In genomic region chrX:9351112-9351511, GRCh38 we compare ENCODE assay signal across 18 cellular contexts.
A peak's percentile ranks its signal among the peaks of the same experiment; 100 is the strongest.
DNase-seq lines count a peak whose midpoint lies in the region; ATAC-seq, FAIRE-seq and TF ChIP-seq lines count a peak whose summit lies in the region.
"Had no signal": no experiment of that assay in that cellular context is flagged by ENCODE, and none has a peak within 500 bp of the region (broad histone marks: within the 10 kb centered on the region; RNA-seq: fewer than 3 reads in every experiment).

No MANE protein-coding gene starts in this region.

- H3K9ac ChIP-seq in mammary epithelial cell (ENCODE audit: insufficient read depth, low read length), result no peak overlapping the region
- H3K9ac ChIP-seq in PC-3 (ENCODE audit: low read length), result no peak overlapping the region

- peak; percentile 55 for FAIRE-seq in colon (lab: Jason Lieb, UNC)

- H3K4me2 ChIP-seq in mammary epithelial cell (ENCODE audit: insufficient read depth, low read depth, low read length) (no peak overlapping the region), PC-3 (ENCODE audit: low read length) (no peak overlapping the region)

- H3K27me3 ChIP-seq in mammary epithelial cell (ENCODE audit: insufficient read depth, low read length) (no peaks in the 10 kb centered on the region), PC-3 (ENCODE audit: low read length) (no peaks in the 10 kb centered on the region), HAP-1 (ENCODE audit: low read depth) (no peaks in the 10 kb centered on the region)
- H3K27me3 ChIP-seq: gastroesophageal sphincter, left lung, upper lobe of left lung had no signal

- H3K27ac Mint-ChIP-seq in MCF 10A (ENCODE audit: low read depth, unreplicated experiment), result peak overlapping the region; percentile 73

- WGBS in mammary epithelial cell (ENCODE audit: low coverage, missing lambda C conversion rate), result 72% methylated on average over 3 of the region's 3 CpGs

- H3K36me3 ChIP-seq in mammary epithelial cell (ENCODE audit: insufficient read depth, low read length) (no peaks in the 10 kb centered on the region), PC-3 (ENCODE audit: low read depth, low read length) (no peaks in the 10 kb centered on the region), HAP-1 (replicated peaks) (no peaks in the 10 kb centered on the region)
- H3K36me3 ChIP-seq: breast epithelium, gastroesophageal sphincter, left lung, upper lobe of left lung had no signal

- POLR2A ChIA-PET in MCF 10A (lab: Yijun Ruan, JAX) (no interaction called here), PC-3 (lab: Charles Lee; ENCODE audit: unreplicated experiment) (no interaction called here)

- no peak for DNase-seq in MCF 10A (ENCODE audit: unreplicated experiment)
- DNase-seq in mammary epithelial cell, result no peak
- no peak for DNase-seq in PC-3
- no peak for DNase-seq in left ventricle myocardium superior
- no peak for DNase-seq in stimulated activated naive CD8-positive, alpha-beta T cell treated with anti-CD3 and anti-CD28 coated beads, Interleukin-15, Interleukin-2, amounts not matched to agents 100 U/mL and 50 U/mL, for 24 hours
- no peak for DNase-seq in MV-4-11 (lab: John Stamatoyannopoulos, UW)
- DNase-seq in HAP-1 (ENCODE audit: low spot score in 2 of 2), result no peak
- DNase-seq: Kasumi-1, NCI-H526, nucleus accumbens, retina had no signal

- in situ Hi-C loops in mammary epithelial cell (cut with MboI; ENCODE audit: low sequenced_read_pairs in 2 of 2), result no loop called here
- in situ Hi-C loops in HAP-1 (cut with MboI; ENCODE audit: low sequenced_read_pairs), result no loop called here

- intact Hi-C loops in MCF 10A (cut with micrococcal nuclease) (loop anchor here (1.0 to 10.0 kb wide), 3 partner anchors 189 to 380 kb away; no protein-coding TSS in a partner anchor), mammary epithelial cell (cut with micrococcal nuclease) (no loop called here), PC-3 (cut with micrococcal nuclease) (loop anchor here (2.0 to 10.0 kb wide), 3 partner anchors 236 to 482 kb away; no protein-coding TSS in a partner anchor), left ventricle myocardium superior (cut with micrococcal nuclease) (no loop called here)

- CTCF ChIA-PET in MCF 10A (lab: Yijun Ruan, JAX) (interaction anchor here (0.8 kb wide), 1 partner anchor 175 kb away, joined by 6 read pairs; no protein-coding TSS in a partner anchor), mammary epithelial cell (lab: Charles Lee; ENCODE audit: low non-redundant PET) (no interaction called here), PC-3 (lab: Charles Lee) (interaction anchor here (0.7 kb wide), 1 partner anchor 295 kb away, joined by 10 read pairs; no protein-coding TSS in a partner anchor)

- dilution Hi-C loops in mammary epithelial cell (cut with HindIII; ENCODE audit: low sequenced_read_pairs), result no loop called here

- H3F3A ChIP-seq in PC-3 (ENCODE audit: low read length, unreplicated experiment), result no peaks in the 10 kb centered on the region

- no peaks in the 10 kb centered on the region for H3K4me1 ChIP-seq in mammary epithelial cell (ENCODE audit: insufficient read depth, low read length)
- H3K4me1 ChIP-seq in PC-3 (ENCODE audit: insufficient read depth, low read length), result peaks cover 31% of the 10 kb centered on the region
- H3K4me1 ChIP-seq in HAP-1, result no peaks in the 10 kb centered on the region
- H3K4me1 ChIP-seq: breast epithelium, Caco-2 had no signal

- H3K79me2 ChIP-seq in mammary epithelial cell (ENCODE audit: insufficient read depth, low read length), result no peaks in the 10 kb centered on the region
- no peaks in the 10 kb centered on the region for H3K79me2 ChIP-seq in PC-3 (ENCODE audit: low read length)

- H3K27ac ChIP-seq in mammary epithelial cell (ENCODE audit: insufficient read depth, low read depth, low read length) (no peak overlapping the region), PC-3 (ENCODE audit: low read length) (peak overlapping the region; percentile 34; the same call in 1 of the 2 replicates)
- H3K27ac ChIP-seq: breast epithelium, gastroesophageal sphincter had no signal

- H3K4me1 Mint-ChIP-seq in MCF 10A (ENCODE audit: insufficient read depth, unreplicated experiment), result peaks cover 6% of the 10 kb centered on the region

- H3K9me3 ChIP-seq in mammary epithelial cell (replicated peaks; ENCODE audit: insufficient read depth, low read length), result peaks cover 15% of the 10 kb centered on the region
- H3K9me3 ChIP-seq in PC-3 (ENCODE audit: low read length), result no peaks in the 10 kb centered on the region
- no peaks in the 10 kb centered on the region; the same call in 1 of the 2 replicates for H3K9me3 ChIP-seq in HAP-1
- H3K9me3 ChIP-seq: breast epithelium, Caco-2, gastroesophageal sphincter, left lung, upper lobe of left lung had no signal

- H4K20me1 ChIP-seq in mammary epithelial cell (ENCODE audit: insufficient read depth, low read length) (no peaks in the 10 kb centered on the region), PC-3 (ENCODE audit: low read length) (no peaks in the 10 kb centered on the region)

- TF ChIP-seq CTCF in MCF 10A (IDR thresholded peaks at IDR 0.05; ENCODE audit: unreplicated experiment) (no peak), mammary epithelial cell (conservative IDR thresholded peaks at IDR 0.05 in 1 of 2, IDR thresholded peaks at IDR 0.05 in 1 of 2; ENCODE audit: extremely low read depth in 1 of 2, insufficient read depth in 1 of 2, low read depth in 1 of 2, low read length in 2 of 2) (no peak), PC-3 (conservative IDR thresholded peaks at IDR 0.05; ENCODE audit: low read depth, low read length) (no peak)

- ATAC-seq in PC-3 (no peak), left ventricle myocardium superior (no peak)
- ATAC-seq in stimulated activated naive CD8-positive, alpha-beta T cell treated with anti-CD3 and anti-CD28 coated beads, Interleukin-15, Interleukin-2, amounts not matched to agents 100 U/mL and 50 U/mL, for 24 hours, result no peak
- ATAC-seq: gastroesophageal sphincter, Panc1 had no signal

- H3K9me3 Mint-ChIP-seq in MCF 10A (ENCODE audit: unreplicated experiment), result no peaks in the 10 kb centered on the region

- H3K9me2 ChIP-seq in PC-3 (replicated peaks; ENCODE audit: low read length), result no peaks in the 10 kb centered on the region

- H3K4me3 ChIP-seq in mammary epithelial cell (replicated peaks in 1 of 3; ENCODE audit: insufficient read depth in 1 of 3, low read depth in 2 of 3, low read length in 3 of 3) (no peak overlapping the region), PC-3 (ENCODE audit: low read length) (no peak overlapping the region), HAP-1 (no peak overlapping the region)
- H3K4me3 ChIP-seq: breast epithelium, gastroesophageal sphincter, left lung, upper lobe of left lung had no signal

- no peaks in the 10 kb centered on the region for H3K36me3 Mint-ChIP-seq in MCF 10A (ENCODE audit: insufficient read depth, unreplicated experiment)

- BruUV-seq in MCF 10A (replicated peaks; lab: Mats Ljungman, UMichigan) (no TSS peak), mammary epithelial cell (replicated peaks; lab: Mats Ljungman, UMichigan) (no TSS peak), PC-3 (replicated peaks; lab: Mats Ljungman, UMichigan) (no TSS peak)

- no peak overlapping the region for H3K4me3 Mint-ChIP-seq in MCF 10A (ENCODE audit: unreplicated experiment)

- H2AFZ ChIP-seq in mammary epithelial cell (ENCODE audit: low read depth, low read length) (no peak overlapping the region), PC-3 (ENCODE audit: low read length) (no peak overlapping the region)

- H3K27me3 Mint-ChIP-seq in MCF 10A (ENCODE audit: insufficient read depth, unreplicated experiment), result peaks cover 23% of the 10 kb centered on the region

Comparison
In these comparisons a context has a peak if more than half of its experiments do, and no peak if none do; other contexts are left out.
1. intact Hi-C loops: an anchor here in MCF 10A (1.0 to 10.0 kb wide) and PC-3 (2.0 to 10.0 kb wide); none called in mammary epithelial cell and left ventricle myocardium superior.